Comparison of ENCODE assay signal across 23 cellular contexts in genomic region chr2:206526416-206526815, GRCh38.
"Had no signal": no experiment of that assay in that cellular context is flagged by ENCODE, and none has a peak within 500 bp of the region (broad histone marks: within the 10 kb centered on the region; RNA-seq: fewer than 3 reads in every experiment).

No MANE protein-coding gene starts in this region.

- H3K27ac ChIP-seq: VCaP had no signal

- H3K9me3 ChIP-seq: SK-N-SH had no signal

- H3K9ac ChIP-seq: SK-N-SH had no signal

- DNase-seq: activated CD4-positive, alpha-beta memory T cell treated with anti-CD3 and anti-CD28 coated beads, Interleukin-2, amount 10 ng/mL, durations not matched to agents 7 days and 5 days; activated CD4-positive, alpha-beta T cell treated with anti-CD3 and anti-CD28 coated beads, Interleukin-2, amount 50 U/mL, for 1 hour; activated CD4-positive, CD25-positive, alpha-beta regulatory T cell; activated gamma-delta T cell; activated naive CD4-positive, alpha-beta T cell treated with anti-CD3 and anti-CD28 coated beads for 36 hours; activated T-cell treated with anti-CD3 and anti-CD28 coated beads for 4 hours; activated T-cell treated with anti-CD3 and anti-CD28 coated beads, Interleukin-2, amount 50 U/mL, for 48 hours; amygdala; KG1; NCI-H1092 treated with DMSO at 0.1 percent for 48 hours; NCI-H1417 treated with DMSO at 0.1 percent for 48 hours; NCI-H187; NCI-H2081; NCI-H2227 treated with DMSO at 0.1 percent for 48 hours; NCI-H510A; NCI-H748 treated with DMSO at 0.1 percent for 48 hours; RPMI8226; SK-N-SH; T-helper 1 cell had no signal

- H3K4me2 ChIP-seq: SK-N-SH had no signal

- ATAC-seq: activated T-helper 17 cell treated with anti-CD3 and anti-CD28 coated beads, Interleukin-2, amount 50 U/mL, for 72 hours; Panc1; Right ventricle myocardium inferior had no signal
